ENCODE assay signal across 8 cellular contexts in genomic region chr19:55451522-55452380, GRCh38. TPM values are rescaled to one million over a fixed set of nuclear protein-coding genes. Genes with fewer than 3 reads are reported as not detected.
DNase-seq lines count a peak whose midpoint lies in the region; ATAC-seq and TF ChIP-seq lines count a peak whose summit lies in the region.

No MANE protein-coding gene starts in this region.

- H3K4me1 Mint-ChIP-seq in activated naive CD4-positive, alpha-beta T cell treated with anti-CD3 and anti-CD28 coated beads, Interleukin-2, amount 10 ng/mL, durations not matched to agents 7 days and 5 days, result peaks cover 6% of the 10 kb centered on the region
- H3K4me1 Mint-ChIP-seq in activated CD8-positive, alpha-beta T cell treated with anti-CD3 and anti-CD28 coated beads, Interleukin-2, amount 10 ng/mL, durations not matched to agents 7 days and 5 days (ENCODE audit: low read depth), result peaks cover 8% of the 10 kb centered on the region

- H3K36me3 ChIP-seq in iPS-20b (ENCODE audit: insufficient read depth, low read depth, low read length), result peaks cover 8% of the 10 kb centered on the region; the same call in 1 of the 2 replicates
- H3K36me3 ChIP-seq in thoracic aorta, result no peaks in the 10 kb centered on the region

- no peak overlapping the region for H3K27ac Mint-ChIP-seq in activated naive CD4-positive, alpha-beta T cell treated with anti-CD3 and anti-CD28 coated beads, Interleukin-2, amount 10 ng/mL, durations not matched to agents 7 days and 5 days
- H3K27ac Mint-ChIP-seq in activated CD8-positive, alpha-beta T cell treated with anti-CD3 and anti-CD28 coated beads, Interleukin-2, amount 10 ng/mL, durations not matched to agents 7 days and 5 days, result no peak overlapping the region

- DNase-seq in activated naive CD4-positive, alpha-beta T cell treated with anti-CD3 and anti-CD28 coated beads, Interleukin-2, amount 10 ng/mL, durations not matched to agents 7 days and 5 days, result peak; percentile 47
- no peak for DNase-seq in activated naive CD4-positive, alpha-beta T cell treated with anti-CD3 and anti-CD28 coated beads, Interleukin-2, amount 50 U/mL, for 16 hours
- DNase-seq in activated CD8-positive, alpha-beta T cell treated with anti-CD3 and anti-CD28 coated beads, Interleukin-2, amount 10 ng/mL, durations not matched to agents 7 days and 5 days, result no peak
- DNase-seq in thoracic aorta (ENCODE audit: low spot score) (no peak), kidney tubule cell (ENCODE audit: low spot score) (no peak)

- no peaks in the 10 kb centered on the region for H3K9me3 ChIP-seq in iPS-20b (ENCODE audit: insufficient read depth, low read depth, low read length)
- no peaks in the 10 kb centered on the region for H3K9me3 ChIP-seq in thoracic aorta

- POLR2A ChIA-PET in activated CD8-positive, alpha-beta T cell treated with anti-CD3 and anti-CD28 coated beads, Interleukin-2, amount 10 ng/mL, durations not matched to agents 7 days and 5 days (lab: Charles Lee), result no interaction called here

- peaks cover 3% of the 10 kb centered on the region for H3K36me3 Mint-ChIP-seq in activated naive CD4-positive, alpha-beta T cell treated with anti-CD3 and anti-CD28 coated beads, Interleukin-2, amount 10 ng/mL, durations not matched to agents 7 days and 5 days
- peaks cover 10% of the 10 kb centered on the region for H3K36me3 Mint-ChIP-seq in activated CD8-positive, alpha-beta T cell treated with anti-CD3 and anti-CD28 coated beads, Interleukin-2, amount 10 ng/mL, durations not matched to agents 7 days and 5 days (ENCODE audit: low read depth)

- H3K4me3 Mint-ChIP-seq in activated naive CD4-positive, alpha-beta T cell treated with anti-CD3 and anti-CD28 coated beads, Interleukin-2, amount 10 ng/mL, durations not matched to agents 7 days and 5 days, result no peak overlapping the region
- H3K4me3 Mint-ChIP-seq in activated CD8-positive, alpha-beta T cell treated with anti-CD3 and anti-CD28 coated beads, Interleukin-2, amount 10 ng/mL, durations not matched to agents 7 days and 5 days, result no peak overlapping the region

- peaks cover 45% of the 10 kb centered on the region for H3K27me3 Mint-ChIP-seq in activated naive CD4-positive, alpha-beta T cell treated with anti-CD3 and anti-CD28 coated beads, Interleukin-2, amount 10 ng/mL, durations not matched to agents 7 days and 5 days
- H3K27me3 Mint-ChIP-seq in activated CD8-positive, alpha-beta T cell treated with anti-CD3 and anti-CD28 coated beads, Interleukin-2, amount 10 ng/mL, durations not matched to agents 7 days and 5 days (ENCODE audit: low read depth), result peaks cover 22% of the 10 kb centered on the region

- H3K27me3 ChIP-seq in iPS-20b (ENCODE audit: insufficient read depth, low read length) (peaks cover 59% of the 10 kb centered on the region), thoracic aorta (replicated peaks; ENCODE audit: insufficient read depth) (no peaks in the 10 kb centered on the region)

- H3K9ac ChIP-seq in iPS-20b (ENCODE audit: low read depth, low read length), result no peak overlapping the region

- peak; percentile 18 for ATAC-seq in activated CD8-positive, alpha-beta T cell treated with anti-CD3 and anti-CD28 coated beads, Interleukin-2, amount 10 ng/mL, durations not matched to agents 7 days and 5 days
- ATAC-seq in thoracic aorta (ENCODE audit: insufficient number of reproducible peaks, low FRiP score, low read depth) (no peak), GM18907 (IDR thresholded peaks at IDR 0.05; ENCODE audit: unreplicated experiment) (no peak), HG03196 (IDR thresholded peaks at IDR 0.05; ENCODE audit: unreplicated experiment) (no peak)

- TF ChIP-seq CTCF in thoracic aorta (IDR thresholded peaks at IDR 0.05), result no peak

- H3K4me1 ChIP-seq in iPS-20b (ENCODE audit: insufficient read depth, low read length) (peaks cover 2% of the 10 kb centered on the region; the same call in 1 of the 2 replicates), thoracic aorta (ENCODE audit: control insufficient read depth in 1 of 2, low read depth in 2 of 2) (peaks cover 10 to 19% of the 10 kb centered on the region in 2 donors)

- CTCF ChIA-PET in activated naive CD4-positive, alpha-beta T cell treated with anti-CD3 and anti-CD28 coated beads, Interleukin-2, amount 10 ng/mL, durations not matched to agents 7 days and 5 days (lab: Charles Lee), result no interaction called here
- CTCF ChIA-PET in activated CD8-positive, alpha-beta T cell treated with anti-CD3 and anti-CD28 coated beads, Interleukin-2, amount 10 ng/mL, durations not matched to agents 7 days and 5 days (lab: Charles Lee), result no interaction called here

- no peaks in the 10 kb centered on the region for H3K9me3 Mint-ChIP-seq in activated naive CD4-positive, alpha-beta T cell treated with anti-CD3 and anti-CD28 coated beads, Interleukin-2, amount 10 ng/mL, durations not matched to agents 7 days and 5 days
- H3K9me3 Mint-ChIP-seq in activated CD8-positive, alpha-beta T cell treated with anti-CD3 and anti-CD28 coated beads, Interleukin-2, amount 10 ng/mL, durations not matched to agents 7 days and 5 days (ENCODE audit: insufficient read depth), result no peaks in the 10 kb centered on the region

- H3K27ac ChIP-seq in iPS-20b (ENCODE audit: low read length) (no peak overlapping the region), thoracic aorta (no peak overlapping the region)

- H3K4me3 ChIP-seq in iPS-20b (ENCODE audit: low read length) (peak overlapping the region; percentile 60), thoracic aorta (peak overlapping the region; percentile 39)

RNA-seq across cellular contexts. Expression of gene SHISA7, which starts 8.7 kb away (rescaled TPM):
- not detected for total RNA-seq in activated CD8-positive, alpha-beta T cell treated with anti-CD3 and anti-CD28 coated beads, Interleukin-2, amount 10 ng/mL, durations not matched to agents 7 days and 5 days
- not detected for total RNA-seq in thoracic aorta

RNA-seq across cellular contexts. Expression of gene ISOC2, which starts 9.7 kb away (rescaled TPM):
- total RNA-seq in activated CD8-positive, alpha-beta T cell treated with anti-CD3 and anti-CD28 coated beads, Interleukin-2, amount 10 ng/mL, durations not matched to agents 7 days and 5 days, result 10 to 100 TPM; 31.9 to 32.1 TPM
- total RNA-seq in thoracic aorta, result 10 to 100 TPM; 18.8 to 27.4 TPM

RNA-seq across cellular contexts. Expression of gene C19orf85, which starts 12.8 kb away (rescaled TPM):
- not detected for total RNA-seq in activated CD8-positive, alpha-beta T cell treated with anti-CD3 and anti-CD28 coated beads, Interleukin-2, amount 10 ng/mL, durations not matched to agents 7 days and 5 days
- not detected for total RNA-seq in thoracic aorta

RNA-seq across cellular contexts. Expression of gene ZNF628, which starts 24.7 kb away (rescaled TPM):
- total RNA-seq in activated CD8-positive, alpha-beta T cell treated with anti-CD3 and anti-CD28 coated beads, Interleukin-2, amount 10 ng/mL, durations not matched to agents 7 days and 5 days, result 10 to 100 TPM; 10.2 to 11.6 TPM
- total RNA-seq in thoracic aorta, result 1 to 10 TPM; 3.5 to 7.2 TPM

RNA-seq across cellular contexts. Expression of gene NAT14, which starts 33.2 kb away (rescaled TPM):
- total RNA-seq in activated CD8-positive, alpha-beta T cell treated with anti-CD3 and anti-CD28 coated beads, Interleukin-2, amount 10 ng/mL, durations not matched to agents 7 days and 5 days, result 10 to 100 TPM; 16.2 to 16.4 TPM
- total RNA-seq in thoracic aorta, result 1 to 10 TPM; 3.4 to 3.8 TPM
